13 cellular contexts compared by ENCODE assay signal in genomic region chr22:39723899-39724351, GRCh38.
DNase-seq lines count a peak whose midpoint lies in the region; ATAC-seq, FAIRE-seq and TF ChIP-seq lines count a peak whose summit lies in the region.
"Had no signal": no experiment of that assay in that cellular context is flagged by ENCODE, and none has a peak within 500 bp of the region (broad histone marks: within the 10 kb centered on the region; RNA-seq: fewer than 3 reads in every experiment).

No MANE protein-coding gene starts in this region.

- no peak for FAIRE-seq in HTR-8/SVneo (lab: Jason Lieb, UNC)

- H3K27me3 Mint-ChIP-seq in activated naive CD8-positive, alpha-beta T cell treated with anti-CD3 and anti-CD28 coated beads for 36 hours = peaks cover 10% of the 10 kb centered on the region

- intact Hi-C loops in adrenal gland (cut with DNase I) = no loop called here

- H3K9me3 Mint-ChIP-seq in activated naive CD8-positive, alpha-beta T cell treated with anti-CD3 and anti-CD28 coated beads for 36 hours = no peaks in the 10 kb centered on the region

- peaks cover 3% of the 10 kb centered on the region for H3K4me1 Mint-ChIP-seq in activated naive CD8-positive, alpha-beta T cell treated with anti-CD3 and anti-CD28 coated beads for 36 hours

- H3K4me3 Mint-ChIP-seq in activated naive CD8-positive, alpha-beta T cell treated with anti-CD3 and anti-CD28 coated beads for 36 hours = no peak overlapping the region
- H3K4me3 Mint-ChIP-seq: activated naive CD8-positive, alpha-beta T cell treated with anti-CD3 and anti-CD28 coated beads, Interleukin-2, amount 10 ng/mL, durations not matched to agents 7 days and 5 days had no signal

- ATAC-seq in HG03342 (IDR thresholded peaks at IDR 0.05; ENCODE audit: unreplicated experiment) (no peak), HG02973 (IDR thresholded peaks at IDR 0.05; ENCODE audit: unreplicated experiment) (no peak)

- TF ChIP-seq POLR2A in adrenal gland (IDR thresholded peaks at IDR 0.05) = no peak

- H3K27ac Mint-ChIP-seq in activated naive CD8-positive, alpha-beta T cell treated with anti-CD3 and anti-CD28 coated beads for 36 hours = no peak overlapping the region
- H3K27ac Mint-ChIP-seq: activated naive CD8-positive, alpha-beta T cell treated with anti-CD3 and anti-CD28 coated beads, Interleukin-2, amount 10 ng/mL, durations not matched to agents 7 days and 5 days had no signal

- no peaks in the 10 kb centered on the region for H3K36me3 ChIP-seq in adrenal gland (replicated peaks in 1 of 2)
- H3K36me3 ChIP-seq: ovary had no signal

- H3K9me3 ChIP-seq in adrenal gland (replicated peaks in 1 of 3) = no peaks in the 10 kb centered on the region
- H3K9me3 ChIP-seq: ovary had no signal

- H3K27me3 ChIP-seq in adrenal gland = no peaks in the 10 kb centered on the region
- H3K27me3 ChIP-seq: ovary had no signal

- H3K36me3 Mint-ChIP-seq in activated naive CD8-positive, alpha-beta T cell treated with anti-CD3 and anti-CD28 coated beads for 36 hours = peaks cover 2% of the 10 kb centered on the region

- H3K4me3 ChIP-seq in adrenal gland = no peak overlapping the region
- H3K4me3 ChIP-seq: ovary had no signal

- peaks cover 15 to 27% of the 10 kb centered on the region in 2 donors for H3K4me1 ChIP-seq in adrenal gland (replicated peaks in 1 of 2)

- H3K27ac ChIP-seq in adrenal gland = peak overlapping the region in 1 of 5 donors; percentile 13
- H3K27ac ChIP-seq: ovary had no signal

- TF ChIP-seq CTCF in adrenal gland (IDR thresholded peaks at IDR 0.05) = no peak

- DNase-seq in Ammon's horn (ENCODE audit: low spot score) (peak; percentile 36), HTR-8/SVneo (ENCODE audit: insufficient read length, low spot score) (peak; percentile 22), adrenal gland (peak; percentile 47 to 85 (median 80)), iris pigment epithelial cell (ENCODE audit: low read depth) (peak; percentile 69), kidney tubule cell (ENCODE audit: low spot score) (no peak)
- no peak for DNase-seq in activated naive CD8-positive, alpha-beta T cell treated with anti-CD3 and anti-CD28 coated beads for 36 hours
- DNase-seq: activated CD4-positive, alpha-beta T cell treated with anti-CD3 and anti-CD28 coated beads, Interleukin-2, amount 50 U/mL, for 1 hour; activated naive CD8-positive, alpha-beta T cell treated with anti-CD3 and anti-CD28 coated beads, Interleukin-2, amount 10 ng/mL, durations not matched to agents 7 days and 5 days; dermis blood vessel endothelial cell; NCI-H1105 treated with DMSO at 0.1 percent for 48 hours; ovary had no signal

- WGBS in adrenal gland, 4 donors = 53 to 65% (median 62%) methylated on average over 3 of the region's 3 CpGs

Comparison
In these comparisons a context has a peak if more than half of its experiments do, and no peak if none do; other contexts are left out.
1. DNase-seq: peak in Ammon's horn (single experiment), HTR-8/SVneo (single experiment), adrenal gland (7 of 7) and iris pigment epithelial cell (single experiment); none in kidney tubule cell (single experiment) and activated naive CD8-positive, alpha-beta T cell treated with anti-CD3 and anti-CD28 coated beads for 36 hours (single experiment).